9 cellular contexts compared by ENCODE assay signal in the genomic region with DNA sequence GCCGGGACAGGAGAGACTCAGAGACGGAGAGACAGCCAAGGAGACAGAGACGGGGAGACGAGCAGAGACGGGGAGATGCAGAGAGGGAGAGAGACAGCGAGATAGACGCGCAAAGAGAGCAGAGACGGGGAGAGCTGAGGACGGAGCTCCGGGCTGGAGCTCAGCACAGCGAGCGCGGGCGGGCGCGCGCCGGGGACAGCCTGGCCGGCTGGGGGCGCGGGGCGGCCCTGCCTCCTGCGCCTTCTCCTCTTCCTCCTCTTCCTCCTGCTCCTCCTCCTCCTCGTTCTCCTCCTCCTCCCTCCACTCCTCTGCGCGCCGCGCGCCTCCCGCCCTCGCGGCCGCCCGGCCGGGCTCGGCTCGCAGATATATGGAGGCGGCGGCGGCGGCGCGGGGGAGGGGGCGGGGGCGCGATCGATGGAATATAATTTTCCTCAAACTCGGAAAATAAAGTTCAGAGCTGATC. TPM values are rescaled to one million over a fixed set of nuclear protein-coding genes. Genes with fewer than 3 reads are reported as not detected.
DNase-seq lines count a peak whose midpoint lies in the region; ATAC-seq and TF ChIP-seq lines count a peak whose summit lies in the region.
"Had no signal": no experiment of that assay in that cellular context is flagged by ENCODE, and none has a peak within 500 bp of the region (broad histone marks: within the 10 kb centered on the region; RNA-seq: fewer than 3 reads in every experiment).

Gene ERFL (minus strand): TSS at position 229 of the 463 bp plus-strand sequence. CDS start 15,530 bp downstream, outside the sequence.

- no peaks in the 10 kb centered on the region for H3K27me3 ChIP-seq in CD4-positive, alpha-beta memory T cell (ENCODE audit: insufficient read depth, low read length)
- H3K27me3 ChIP-seq in HL-60 (ENCODE audit: insufficient read depth, poor library complexity, severe bottlenecking), result peaks cover 28% of the 10 kb centered on the region

- H3K9me3 ChIP-seq in CD4-positive, alpha-beta memory T cell (ENCODE audit: control insufficient read depth in 1 of 2, low read length in 2 of 2), result no peaks in the 10 kb centered on the region
- no peaks in the 10 kb centered on the region for H3K9me3 ChIP-seq in iPS-18c (ENCODE audit: control insufficient read depth, insufficient read depth, low read length)

- no peak for TF ChIP-seq CTCF in HL-60 (IDR thresholded peaks at IDR 0.05; ENCODE audit: insufficient read depth, low read length)
- no peak for TF ChIP-seq CTCF in activated CD8-positive, alpha-beta T cell treated with anti-CD3 and anti-CD28 coated beads for 36 hours (IDR thresholded peaks at IDR 0.05)

- peaks cover 18 to 37% (median 23%) of the 10 kb centered on the region in 4 donors for H3K4me1 Mint-ChIP-seq in CD4-positive, alpha-beta memory T cell
- H3K4me1 Mint-ChIP-seq in activated CD8-positive, alpha-beta T cell treated with anti-CD3 and anti-CD28 coated beads for 36 hours (ENCODE audit: low read depth), result peaks cover 25% of the 10 kb centered on the region
- H3K4me1 Mint-ChIP-seq in stimulated activated naive CD8-positive, alpha-beta T cell treated with anti-CD3 and anti-CD28 coated beads, Interleukin-15, amount 100 ng/mL, for 72 hours, result peaks cover 41% of the 10 kb centered on the region

- POLR2A ChIA-PET in CD4-positive, alpha-beta memory T cell (lab: Charles Lee; ENCODE audit: partially characterized antibody), result interaction anchor here (0.6 to 10.2 kb wide), 16 partner anchors 14 to 379 kb away, joined by 3 to 156 read pairs (median 4); partner anchors contain the start of genes ARHGEF1, RABAC1 and RPS19
- POLR2A ChIA-PET in activated CD8-positive, alpha-beta T cell treated with anti-CD3 and anti-CD28 coated beads for 36 hours (lab: Charles Lee), result interaction anchor here (0.9 to 2.7 kb wide), 8 partner anchors 14 to 68 kb away, joined by 3 to 10 read pairs (median 3); partner anchors contain the start of gene RPS19

- peak within 1 kb of the TSS; percentile 75 to 96 (median 89) for H3K27ac Mint-ChIP-seq in CD4-positive, alpha-beta memory T cell
- peak within 1 kb of the TSS; percentile 72 for H3K27ac Mint-ChIP-seq in activated CD8-positive, alpha-beta T cell treated with anti-CD3 and anti-CD28 coated beads for 36 hours
- H3K27ac Mint-ChIP-seq in stimulated activated naive CD8-positive, alpha-beta T cell treated with anti-CD3 and anti-CD28 coated beads, Interleukin-15, amount 100 ng/mL, for 72 hours, result peak within 1 kb of the TSS; percentile 16 to 81

- peak within 1 kb of the TSS; percentile 86 to 98 (median 94) for H3K4me3 Mint-ChIP-seq in CD4-positive, alpha-beta memory T cell
- peak within 1 kb of the TSS; percentile 75 for H3K4me3 Mint-ChIP-seq in activated CD8-positive, alpha-beta T cell treated with anti-CD3 and anti-CD28 coated beads for 36 hours
- peak within 1 kb of the TSS; percentile 85 to 90 for H3K4me3 Mint-ChIP-seq in stimulated activated naive CD8-positive, alpha-beta T cell treated with anti-CD3 and anti-CD28 coated beads, Interleukin-15, amount 100 ng/mL, for 72 hours

- intact Hi-C loops in CD4-positive, alpha-beta memory T cell (cut with micrococcal nuclease), result loop anchor here (1.0 to 2.0 kb wide), 3 partner anchors 13 to 53 kb away; no protein-coding TSS in a partner anchor
- intact Hi-C loops in activated CD8-positive, alpha-beta T cell treated with anti-CD3 and anti-CD28 coated beads for 36 hours (cut with micrococcal nuclease), result no loop called here

- H3K36me3 ChIP-seq in CD4-positive, alpha-beta memory T cell (ENCODE audit: insufficient read depth, low read length), result no peaks in the 10 kb centered on the region

- CTCF ChIA-PET in CD4-positive, alpha-beta memory T cell (lab: Charles Lee; ENCODE audit: partially characterized antibody), result interaction anchor here (0.9 to 1.9 kb wide), 4 partner anchors 9 to 68 kb away, joined by 3 to 7 read pairs (median 4); partner anchors contain the start of gene RPS19
- CTCF ChIA-PET in activated CD8-positive, alpha-beta T cell treated with anti-CD3 and anti-CD28 coated beads for 36 hours (lab: Charles Lee), result interaction anchor here (0.9 to 1.7 kb wide), 5 partner anchors 18 to 36 kb away, joined by 3 to 5 read pairs (median 4); partner anchors contain the start of gene RABAC1

- peak within 1 kb of the TSS; percentile 33 for H3K27ac ChIP-seq in CD4-positive, alpha-beta memory T cell (ENCODE audit: low read depth, low read length)
- 0 out of 2 replicates have a peak within 1 kb of the TSS, but pooled peaks have one; percentile 33 for H3K27ac ChIP-seq in HL-60 (replicated peaks)

- peak within 1 kb of the TSS; percentile 57 to 74 for H3K4me3 ChIP-seq in CD4-positive, alpha-beta memory T cell (ENCODE audit: low read length in 2 of 2)
- peak within 1 kb of the TSS; percentile 42 for H3K4me3 ChIP-seq in HL-60 (replicated peaks; ENCODE audit: insufficient read depth, low read length)
- H3K4me3 ChIP-seq in iPS-18c (ENCODE audit: insufficient read depth, low read depth, low read length), result peak within 1 kb of the TSS; percentile 45

- peak; percentile 41 for ATAC-seq in activated CD8-positive, alpha-beta T cell treated with anti-CD3 and anti-CD28 coated beads for 36 hours
- peak; percentile 52 for ATAC-seq in stimulated activated naive CD8-positive, alpha-beta T cell treated with anti-CD3 and anti-CD28 coated beads, Interleukin-15, amount 100 ng/mL, for 72 hours
- ATAC-seq in HG03139 (IDR thresholded peaks at IDR 0.05; ENCODE audit: unreplicated experiment) (no peak), GM18873 (IDR thresholded peaks at IDR 0.05; ENCODE audit: low FRiP score, unreplicated experiment) (no peak), HG03342 (IDR thresholded peaks at IDR 0.05; ENCODE audit: unreplicated experiment) (no peak)

- H3K36me3 Mint-ChIP-seq in CD4-positive, alpha-beta memory T cell, result peaks cover 0 to 2% of the 10 kb centered on the region in 2 donors
- no peaks in the 10 kb centered on the region for H3K36me3 Mint-ChIP-seq in activated CD8-positive, alpha-beta T cell treated with anti-CD3 and anti-CD28 coated beads for 36 hours (ENCODE audit: low read depth)

- no peaks in the 10 kb centered on the region for H3K27me3 Mint-ChIP-seq in CD4-positive, alpha-beta memory T cell
- H3K27me3 Mint-ChIP-seq in activated CD8-positive, alpha-beta T cell treated with anti-CD3 and anti-CD28 coated beads for 36 hours, result peaks cover 9% of the 10 kb centered on the region
- H3K27me3 Mint-ChIP-seq in stimulated activated naive CD8-positive, alpha-beta T cell treated with anti-CD3 and anti-CD28 coated beads, Interleukin-15, amount 100 ng/mL, for 72 hours, result peaks cover 3% of the 10 kb centered on the region

- peaks cover 27% of the 10 kb centered on the region for H3K4me1 ChIP-seq in CD4-positive, alpha-beta memory T cell (ENCODE audit: insufficient read depth, low read length)

- DNase-seq in CD4-positive, alpha-beta memory T cell, result peak in 1 of 5 donors; percentile 28
- DNase-seq in HL-60 (ENCODE audit: low read depth in 1 of 2, low spot score in 1 of 2), result peak; percentile 43 to 45
- DNase-seq in activated CD8-positive, alpha-beta T cell treated with anti-CD3 and anti-CD28 coated beads for 36 hours, result peak; percentile 47
- no peak for DNase-seq in stimulated activated naive CD8-positive, alpha-beta T cell treated with anti-CD3 and anti-CD28 coated beads, Interleukin-15, amount 100 ng/mL, for 72 hours

- no peaks in the 10 kb centered on the region for H3K9me3 Mint-ChIP-seq in CD4-positive, alpha-beta memory T cell
- no peaks in the 10 kb centered on the region for H3K9me3 Mint-ChIP-seq in activated CD8-positive, alpha-beta T cell treated with anti-CD3 and anti-CD28 coated beads for 36 hours
- H3K9me3 Mint-ChIP-seq in stimulated activated naive CD8-positive, alpha-beta T cell treated with anti-CD3 and anti-CD28 coated beads, Interleukin-15, amount 100 ng/mL, for 72 hours, result no peaks in the 10 kb centered on the region

RNA-seq across cellular contexts. Expression of gene ERFL, which starts in this region (rescaled TPM):
- 1 to 10 TPM; 6.6 to 9.2 TPM for total RNA-seq in CD4-positive, alpha-beta memory T cell
- under 1 TPM in 1 of 2 donors, not detected in 1; 0.11 TPM for polyA plus RNA-seq in CD4-positive, alpha-beta memory T cell
- 1 to 10 TPM; 1.5 to 1.6 TPM for total RNA-seq in activated CD8-positive, alpha-beta T cell treated with anti-CD3 and anti-CD28 coated beads for 36 hours
- total RNA-seq: pulmonary artery endothelial cell had no signal

Comparison
In these comparisons a context has a peak if more than half of its experiments do, and no peak if none do; other contexts are left out.
1. DNase-seq: peak in HL-60 (2 of 2) and activated CD8-positive, alpha-beta T cell treated with anti-CD3 and anti-CD28 coated beads for 36 hours (single experiment); none in stimulated activated naive CD8-positive, alpha-beta T cell treated with anti-CD3 and anti-CD28 coated beads, Interleukin-15, amount 100 ng/mL, for 72 hours (0 of 2).
2. ATAC-seq: peak in activated CD8-positive, alpha-beta T cell treated with anti-CD3 and anti-CD28 coated beads for 36 hours (single experiment) and stimulated activated naive CD8-positive, alpha-beta T cell treated with anti-CD3 and anti-CD28 coated beads, Interleukin-15, amount 100 ng/mL, for 72 hours (single experiment); none in HG03139 (single experiment), GM18873 (single experiment) and HG03342 (single experiment).
3. Peak in every context shown above with its lines, with median percentiles within 50 percentile points of each other: H3K4me3 ChIP-seq, H3K27ac Mint-ChIP-seq and H3K4me3 Mint-ChIP-seq.